ENCODE assay signal across 17 cellular contexts in genomic region chr1:244820131-244820530, GRCh38. TPM values are rescaled to one million over a fixed set of nuclear protein-coding genes. Genes with fewer than 3 reads are reported as not detected.
DNase-seq lines count a peak whose midpoint lies in the region; ATAC-seq and TF ChIP-seq lines count a peak whose summit lies in the region.
"Had no signal": no experiment of that assay in that cellular context is flagged by ENCODE, and none has a peak within 500 bp of the region (broad histone marks: within the 10 kb centered on the region; RNA-seq: fewer than 3 reads in every experiment).

No MANE protein-coding gene starts in this region.

- H3K9ac ChIP-seq in HUES64 (ENCODE audit: low read depth, low read length) = no peak overlapping the region; the same call in 1 of the 2 replicates
- H3K9ac ChIP-seq in endodermal cell (ENCODE audit: extremely low read depth, low read length, poor library complexity, severe bottlenecking) = no peak overlapping the region
- H3K9ac ChIP-seq: BLaER1 treated with 17β-estradiol and CSF1 and Interleukin-3, amounts not matched to agents 10 nM and 100 nM had no signal

- H3K27me3 ChIP-seq in HUES64 (ENCODE audit: insufficient read depth, low read length) (no peaks in the 10 kb centered on the region), endodermal cell (ENCODE audit: control insufficient read depth, insufficient read depth, low read length, poor library complexity, severe bottlenecking) (no peaks in the 10 kb centered on the region)
- H3K27me3 ChIP-seq: BLaER1 treated with 17β-estradiol and CSF1 and Interleukin-3, amounts not matched to agents 10 nM and 100 nM had no signal

- peak overlapping the region; percentile 21 for H3K27ac Mint-ChIP-seq in endodermal cell
- H3K27ac Mint-ChIP-seq in mesothelial cell of epicardium = peak overlapping the region; percentile 47
- H3K27ac Mint-ChIP-seq: CD4-positive, CD25-positive, alpha-beta regulatory T cell; HFFc6 had no signal

- H3K4me1 Mint-ChIP-seq in endodermal cell (peaks cover 17% of the 10 kb centered on the region), mesothelial cell of epicardium (peaks cover 11% of the 10 kb centered on the region)

- H3K4me1 ChIP-seq in HUES64 (ENCODE audit: insufficient read depth, low read length) = peaks cover 15% of the 10 kb centered on the region; the same call in 1 of the 2 replicates
- no peaks in the 10 kb centered on the region for H3K4me1 ChIP-seq in endodermal cell (ENCODE audit: control insufficient read depth, insufficient read depth, low read length)

- no peak overlapping the region for H3K4me3 ChIP-seq in HUES64 (ENCODE audit: low read length)
- no peak overlapping the region for H3K4me3 ChIP-seq in endodermal cell (ENCODE audit: low read length)
- H3K4me3 ChIP-seq: BLaER1 treated with 17β-estradiol and CSF1 and Interleukin-3, amounts not matched to agents 10 nM and 100 nM; GM12878 had no signal

- H3K36me3 ChIP-seq in HUES64 (ENCODE audit: insufficient read depth, low read length) = no peaks in the 10 kb centered on the region; the same call in 1 of the 2 replicates
- no peaks in the 10 kb centered on the region for H3K36me3 ChIP-seq in endodermal cell (ENCODE audit: control insufficient read depth, insufficient read depth, low read length)
- H3K36me3 ChIP-seq: BLaER1 treated with 17β-estradiol and CSF1 and Interleukin-3, amounts not matched to agents 10 nM and 100 nM had no signal

- H3K9me3 ChIP-seq in HUES64 (ENCODE audit: insufficient read depth, low read depth, low read length) (no peaks in the 10 kb centered on the region), endodermal cell (ENCODE audit: control insufficient read depth, low read length) (no peaks in the 10 kb centered on the region)
- H3K9me3 ChIP-seq: BLaER1 treated with 17β-estradiol and CSF1 and Interleukin-3, amounts not matched to agents 10 nM and 100 nM had no signal

- no peaks in the 10 kb centered on the region for H3K36me3 Mint-ChIP-seq in endodermal cell (ENCODE audit: low read depth)
- no peaks in the 10 kb centered on the region for H3K36me3 Mint-ChIP-seq in mesothelial cell of epicardium
- H3K36me3 Mint-ChIP-seq: CD4-positive, CD25-positive, alpha-beta regulatory T cell had no signal

- ATAC-seq in GM18861 (IDR thresholded peaks at IDR 0.05; ENCODE audit: unreplicated experiment) (no peak), HG02973 (IDR thresholded peaks at IDR 0.05; ENCODE audit: unreplicated experiment) (no peak)
- ATAC-seq: GM12878 had no signal

- H3K27ac ChIP-seq in HUES64 (ENCODE audit: low read depth, low read length) = 0 out of 2 replicates have a peak overlapping the region, but pooled peaks have one; percentile 2
- no peak overlapping the region for H3K27ac ChIP-seq in endodermal cell (ENCODE audit: low read depth, low read length)
- H3K27ac ChIP-seq: BLaER1 treated with 17β-estradiol and CSF1 and Interleukin-3, amounts not matched to agents 10 nM and 100 nM had no signal

- H3K9me3 Mint-ChIP-seq in endodermal cell (no peaks in the 10 kb centered on the region), mesothelial cell of epicardium (no peaks in the 10 kb centered on the region)
- H3K9me3 Mint-ChIP-seq: CD4-positive, CD25-positive, alpha-beta regulatory T cell; HFFc6 had no signal

- 81% methylated on average over 2 of the region's 2 CpGs for WGBS in HUES64
- whole genome bisulfite sequencing in endodermal cell (ENCODE audit: insufficient coverage in 1 of 2, insufficient read length in 1 of 2), 2 experiments = 92 to 100% methylated on average over 1 to 2 of the region's 2 CpGs

- DNase-seq in A172 (ENCODE audit: low spot score) = peak; percentile 38
- no peak for DNase-seq in endodermal cell
- no peak for DNase-seq in mesothelial cell of epicardium (ENCODE audit: low spot score in 2 of 2, unreplicated experiment in 2 of 2)
- DNase-seq in NCI-H1694 treated with DMSO at 0.1 percent for 48 hours (lab: John Stamatoyannopoulos, UW) = no peak
- DNase-seq in NCI-H345 (lab: John Stamatoyannopoulos, UW) = no peak
- DNase-seq: 8988T; ACHN; Calu3; CD4-positive, CD25-positive, alpha-beta regulatory T cell; DMS 273 treated with DMSO at 0.1 percent for 48 hours; HCEC 1CT; HFFc6 had no signal

- H3K27me3 Mint-ChIP-seq in endodermal cell (ENCODE audit: insufficient read depth) (peaks cover 17% of the 10 kb centered on the region), mesothelial cell of epicardium (ENCODE audit: low read depth) (peaks cover 14% of the 10 kb centered on the region)

- H3K4me3 Mint-ChIP-seq in endodermal cell (no peak overlapping the region), mesothelial cell of epicardium (no peak overlapping the region)
- H3K4me3 Mint-ChIP-seq: CD4-positive, CD25-positive, alpha-beta regulatory T cell; HFFc6 had no signal

- no peak for TF ChIP-seq CTCF in endodermal cell (conservative IDR thresholded peaks at IDR 0.05)
- TF ChIP-seq CTCF in mesothelial cell of epicardium (IDR thresholded peaks at IDR 0.05; ENCODE audit: unreplicated experiment) = no peak

RNA-seq across cellular contexts. Expression of gene COX20, which starts 15.3 kb away (rescaled TPM):
- 71.6 and 76.1 TPM in 2 replicates for total RNA-seq in A172 (2014; rRNA removed; shearing (Covaris generic))
- polyA plus RNA-seq in HUES64 (2013, experiment 1 of 2) = 27.5 TPM
- polyA plus RNA-seq in HUES64 (2013, experiment 2 of 2) = 27.3 TPM
- total RNA-seq in endodermal cell (10 to 100 TPM; 19.5 to 23.4 TPM), mesothelial cell of epicardium (27.7 to 31.9 TPM (median 29.3 TPM) in 3 replicates)
- 27.2 TPM for polyA plus RNA-seq in endodermal cell (2013, experiment 1 of 2)
- polyA plus RNA-seq in endodermal cell (2013, experiment 2 of 2) = 25.9 TPM

RNA-seq across cellular contexts. Expression of gene HNRNPU, which starts 44.2 kb away (rescaled TPM):
- 520 and 628 TPM in 2 replicates for total RNA-seq in A172 (2014; rRNA removed; shearing (Covaris generic))
- polyA plus RNA-seq in HUES64 (2013, experiment 1 of 2) = 474 TPM
- 461 TPM for polyA plus RNA-seq in HUES64 (2013, experiment 2 of 2)
- total RNA-seq in endodermal cell (100 to 1,000 TPM; 517 to 556 TPM), mesothelial cell of epicardium (423 to 436 TPM (median 424 TPM) in 3 replicates)
- 401 TPM for polyA plus RNA-seq in endodermal cell (2013, experiment 1 of 2)
- 378 TPM for polyA plus RNA-seq in endodermal cell (2013, experiment 2 of 2)
